Comparison of ENCODE assay signal across 8 cellular contexts in genomic region chr1:51616903-51617708, GRCh38. TPM values are rescaled to one million over a fixed set of nuclear protein-coding genes. Genes with fewer than 3 reads are reported as not detected.
DNase-seq lines count a peak whose midpoint lies in the region; ATAC-seq and FAIRE-seq lines count a peak whose summit lies in the region.

Gene OSBPL9 (plus strand): TSS chr1:51617092. CDS start chr1:51617111, 19 bp downstream.

- peak within 1 kb of the TSS; percentile 90 for H3K23ac ChIP-seq in mesendoderm (ENCODE audit: low read length)

- no peaks in the 10 kb centered on the region for H3K27me3 ChIP-seq in mesendoderm (ENCODE audit: insufficient read depth, low read length, poor library complexity)

- peak within 1 kb of the TSS; percentile 98 to 99 for H3K4me3 Mint-ChIP-seq in effector memory CD8-positive, alpha-beta T cell

- no peak within 1 kb of the TSS for H2BK120ac ChIP-seq in mesendoderm (ENCODE audit: low read depth, low read length)

- H2AK5ac ChIP-seq in mesendoderm (ENCODE audit: low read length), result no peak within 1 kb of the TSS

- peak within 1 kb of the TSS; percentile 89 for H3K4me3 ChIP-seq in mesendoderm (ENCODE audit: low read length)

- peak; percentile 85 for ATAC-seq in GM21360 (IDR thresholded peaks at IDR 0.05; ENCODE audit: unreplicated experiment)
- peak; percentile 93 for ATAC-seq in effector memory CD8-positive, alpha-beta T cell (replicated peaks)

- no peaks in the 10 kb centered on the region for H3K4me1 ChIP-seq in mesendoderm (ENCODE audit: control insufficient read depth, low read depth, low read length)

- no peaks in the 10 kb centered on the region for H3K36me3 ChIP-seq in mesendoderm (ENCODE audit: control insufficient read depth, insufficient read depth, low read length)

- peaks cover 6% of the 10 kb centered on the region for H3K79me2 ChIP-seq in mesendoderm (ENCODE audit: control insufficient read depth, insufficient read depth, low read length)

- H3K18ac ChIP-seq in mesendoderm (ENCODE audit: low read length), result peak within 1 kb of the TSS; percentile 19

- peaks cover 6% of the 10 kb centered on the region for H3K79me1 ChIP-seq in mesendoderm (ENCODE audit: low read length)

- peaks cover 0 to 10% of the 10 kb centered on the region in 2 donors for H3K27me3 Mint-ChIP-seq in effector memory CD8-positive, alpha-beta T cell

- H3K9ac ChIP-seq in mesendoderm (ENCODE audit: low read length), result peak within 1 kb of the TSS; percentile 82

- H3K4me1 Mint-ChIP-seq in effector memory CD8-positive, alpha-beta T cell (ENCODE audit: low read depth in 2 of 2), result peaks cover 17 to 38% of the 10 kb centered on the region in 2 donors

- no CpG with 5 or more reads among the region's 45 CpGs for WGBS in mesendoderm (ENCODE audit: extremely low coverage, insufficient coverage, low lambda C conversion rate)

- H3K27ac Mint-ChIP-seq in effector memory CD8-positive, alpha-beta T cell, result peak within 1 kb of the TSS; percentile 98

- DNase-seq in CMK (ENCODE audit: low read depth) (peak; percentile 72), HTR-8/SVneo (ENCODE audit: insufficient read length, low spot score) (peak; percentile 81), NOMO-1 treated with DMSO at 0.1 percent for 48 hours (lab: John Stamatoyannopoulos, UW; ENCODE audit: unreplicated experiment) (peak; percentile 87), mesendoderm (peak; percentile 95)
- DNase-seq in activated CD8-positive, alpha-beta memory T cell treated with anti-CD3 and anti-CD28 coated beads for 4 hours (ENCODE audit: low read depth in 2 of 2), result peak; percentile 75 to 77
- peak; percentile 78 to 83 (median 81) for DNase-seq in effector memory CD8-positive, alpha-beta T cell
- peak; percentile 76 for DNase-seq in stimulated activated CD8-positive, alpha-beta memory T cell treated with anti-CD3 and anti-CD28 coated beads, Interleukin-12 subunit alpha, Interleukin-12 subunit beta, amount 100 ng/mL, for 4 hours (ENCODE audit: low read depth)

- no peak within 1 kb of the TSS for H3K27ac ChIP-seq in mesendoderm (ENCODE audit: low read depth, low read length)

- peak within 1 kb of the TSS; percentile 24 for H3K4me2 ChIP-seq in mesendoderm (ENCODE audit: low read length)

- no peak within 1 kb of the TSS for H2BK15ac ChIP-seq in mesendoderm (replicated peaks; ENCODE audit: low read depth)

- peak; percentile 16 for FAIRE-seq in HTR-8/SVneo (lab: Jason Lieb, UNC)

- H2BK5ac ChIP-seq in mesendoderm (ENCODE audit: low read length), result no peak within 1 kb of the TSS

- H3K4ac ChIP-seq in mesendoderm (ENCODE audit: low read depth, low read length), result peak within 1 kb of the TSS; percentile 67

- no peak within 1 kb of the TSS for H4K5ac ChIP-seq in mesendoderm (ENCODE audit: low read length)

- H3K56ac ChIP-seq in mesendoderm (ENCODE audit: low read length), result peak within 1 kb of the TSS; percentile 95

- no peak within 1 kb of the TSS for H4K8ac ChIP-seq in mesendoderm (ENCODE audit: low read depth, low read length)

- H3K36me3 Mint-ChIP-seq in effector memory CD8-positive, alpha-beta T cell (ENCODE audit: insufficient read depth), result peaks cover 3% of the 10 kb centered on the region

- no peaks in the 10 kb centered on the region for H3K9me3 Mint-ChIP-seq in effector memory CD8-positive, alpha-beta T cell

RNA-seq across cellular contexts. Expression of gene OSBPL9, which starts in this region (rescaled TPM):
- polyA plus RNA-seq in mesendoderm (2013, experiment 1 of 2), result 45.4 TPM
- polyA plus RNA-seq in mesendoderm (2013, experiment 2 of 2), result 46.3 TPM
